ENCODE assay signal across 29 cellular contexts in genomic region chr17:2860883-2861282, GRCh38.
DNase-seq lines count a peak whose midpoint lies in the region; ATAC-seq, FAIRE-seq and TF ChIP-seq lines count a peak whose summit lies in the region.
"Had no signal": no experiment of that assay in that cellular context is flagged by ENCODE, and none has a peak within 500 bp of the region (broad histone marks: within the 10 kb centered on the region; RNA-seq: fewer than 3 reads in every experiment).

No MANE protein-coding gene starts in this region.

- H3K27me3 ChIP-seq in K562 (ENCODE audit: control insufficient read depth in 2 of 2, insufficient read depth in 2 of 2, low read length in 2 of 2) = peaks cover 0 to 33% of the 10 kb centered on the region in 2 experiments; a peak in 2 of 5 replicates

- no peak for TF ChIP-seq POLR2A in K562 (conservative IDR thresholded peaks at IDR 0.05)

- peaks cover 19% of the 10 kb centered on the region for H3K9me3 Mint-ChIP-seq in glutamatergic neuron (ENCODE audit: unreplicated experiment)
- H3K9me3 Mint-ChIP-seq in type B pancreatic cell = no peaks in the 10 kb centered on the region
- H3K9me3 Mint-ChIP-seq: CD8-positive, alpha-beta T cell; HFFc6 had no signal

- H3K4me1 Mint-ChIP-seq in glutamatergic neuron (ENCODE audit: low read depth, unreplicated experiment) (peaks cover 62% of the 10 kb centered on the region), type B pancreatic cell (ENCODE audit: unreplicated experiment) (peaks cover 7% of the 10 kb centered on the region)
- H3K4me1 Mint-ChIP-seq: B cell had no signal

- POLR2A ChIA-PET in K562 (lab: Yijun Ruan, JAX) = no interaction called here

- H3K36me3 ChIP-seq in K562 (ENCODE audit: control insufficient read depth, insufficient read depth, low read length) = no peaks in the 10 kb centered on the region

- no peak overlapping the region for H3K27ac ChIP-seq in K562 (ENCODE audit: extremely low read depth, low read depth, low read length)

- no TSS peak for BruUV-seq in K562 (replicated peaks; lab: Mats Ljungman, UMichigan)

- no peaks in the 10 kb centered on the region for H3K9me1 ChIP-seq in K562 (ENCODE audit: control insufficient read depth, insufficient read depth, low read length)

- peak; percentile 33 for FAIRE-seq in HTR-8/SVneo (lab: Jason Lieb, UNC)
- FAIRE-seq in K562 (lab: Jason Lieb, UNC) = no peak
- FAIRE-seq: GM12891, HepG2, RCC 7860 had no signal

- no peaks in the 10 kb centered on the region for H3K79me2 ChIP-seq in K562 (ENCODE audit: control insufficient read depth, insufficient read depth, low read length)

- no peak overlapping the region for H3K4me3 ChIP-seq in K562

- 0% methylated on average over 10 of the region's 11 CpGs for WGBS in K562 (ENCODE audit: insufficient coverage, low coverage, missing lambda C conversion rate)

- H3K36me3 Mint-ChIP-seq in glutamatergic neuron (ENCODE audit: unreplicated experiment) = no peaks in the 10 kb centered on the region
- peaks cover 5% of the 10 kb centered on the region for H3K36me3 Mint-ChIP-seq in type B pancreatic cell

- no peaks in the 10 kb centered on the region for H3K4me1 ChIP-seq in K562 (replicated peaks in 1 of 2; ENCODE audit: control insufficient read depth in 2 of 2, insufficient read depth in 2 of 2, low read length in 2 of 2)

- peak overlapping the region; percentile 94 for H3K27ac Mint-ChIP-seq in glutamatergic neuron (ENCODE audit: unreplicated experiment)
- peak overlapping the region; percentile 55 for H3K27ac Mint-ChIP-seq in type B pancreatic cell
- H3K27ac Mint-ChIP-seq: B cell; CD8-positive, alpha-beta T cell; HFFc6 had no signal

- no peak for TF ChIP-seq EP300 in K562 (IDR thresholded peaks at IDR 0.05; ENCODE audit: low read length)

- TF ChIP-seq RAD21 in K562 (CRISPR knock-in tag; conservative IDR thresholded peaks at IDR 0.05 in 1 of 2, IDR thresholded peaks at IDR 0.05 in 1 of 2) = no peak

- in situ Hi-C loops in K562 (cut with MboI) = no loop called here

- DNase-seq in HTR-8/SVneo (ENCODE audit: insufficient read length, low spot score) (no peak), K562 (ENCODE audit: extremely low read depth in 1 of 4, low spot score in 3 of 4) (no peak), glutamatergic neuron (no peak), type B pancreatic cell (ENCODE audit: extremely low spot score, unreplicated experiment) (no peak), DMS153 (lab: John Stamatoyannopoulos, UW) (no peak), GOT3 (lab: John Stamatoyannopoulos, UW) (no peak)
- DNase-seq: Caco-2; CD8-positive, alpha-beta T cell; DMS79; EL; GDM1; H7; HFFc6; Kasumi-1; MV-4-11; NCI-H1105; NCI-H1436 treated with DMSO at 0.1 percent for 48 hours; NCI-H187 treated with DMSO at 0.1 percent for 48 hours; NCI-H2107; NCI-H446; NCI-H524 treated with DMSO at 0.1 percent for 48 hours; NCI-H774; SK-N-SH; SW 1271 had no signal

- H2AFZ ChIP-seq in K562 (ENCODE audit: low read depth, low read length) = no peak overlapping the region

- H3K9me3 ChIP-seq in K562 (replicated peaks; ENCODE audit: control insufficient read depth, insufficient read depth, low read depth, low read length) = no peaks in the 10 kb centered on the region
- H3K9me3 ChIP-seq: Caco-2, SK-N-SH had no signal

- intact Hi-C loops in K562 (cut with micrococcal nuclease) = no loop called here

- ATAC-seq in K562 (no peak), HG02623 (IDR thresholded peaks at IDR 0.05; ENCODE audit: unreplicated experiment) (no peak)
- ATAC-seq: CD8-positive, alpha-beta T cell; HepG2 had no signal

- CTCF ChIA-PET in K562 (lab: Yijun Ruan, JAX; ENCODE audit: low intra/inter-chr PET ratio) = no interaction called here

- H3K9ac ChIP-seq in K562 (ENCODE audit: insufficient read depth in 1 of 2, low read depth in 2 of 2, low read length in 2 of 2) = no peak overlapping the region
- H3K9ac ChIP-seq: SK-N-SH had no signal

- H3K27me3 Mint-ChIP-seq in glutamatergic neuron (ENCODE audit: unreplicated experiment) = peaks cover 7% of the 10 kb centered on the region
- H3K27me3 Mint-ChIP-seq in type B pancreatic cell = peaks cover 15% of the 10 kb centered on the region

- H4K20me1 ChIP-seq in K562 (replicated peaks; ENCODE audit: control insufficient read depth, insufficient read depth, low read length) = no peaks in the 10 kb centered on the region

- TF ChIP-seq CTCF in K562 (IDR thresholded peaks at IDR 0.05 in 2 of 3, conservative IDR thresholded peaks at IDR 0.05 in 1 of 3; ENCODE audit: insufficient read depth in 2 of 3, low read depth in 1 of 3, low read length in 3 of 3) (no peak), glutamatergic neuron (IDR thresholded peaks at IDR 0.05; ENCODE audit: partially characterized antibody, unreplicated experiment) (no peak), type B pancreatic cell (conservative IDR thresholded peaks at IDR 0.05) (no peak)

- H3K4me3 Mint-ChIP-seq in glutamatergic neuron (ENCODE audit: unreplicated experiment) (peak overlapping the region; percentile 71), type B pancreatic cell (peak overlapping the region; percentile 21)
- H3K4me3 Mint-ChIP-seq: B cell; CD8-positive, alpha-beta T cell; HFFc6 had no signal

- H3K4me2 ChIP-seq in K562 (ENCODE audit: insufficient read depth, low read length) = no peak overlapping the region
- H3K4me2 ChIP-seq: SK-N-SH had no signal

TF ChIP-seq in K562, 482 proteins besides CTCF, POLR2A, EP300 and RAD21:
- TF ChIP-seq RBM25 (IDR thresholded peaks at IDR 0.05; ENCODE audit: low read depth, low read length, severe bottlenecking) (peak; percentile 20), ASH1L (IDR thresholded peaks at IDR 0.05; ENCODE audit: borderline replicate concordance, low read depth, partially characterized antibody) (no peak), ZNF584 (CRISPR knock-in tag; IDR thresholded peaks at IDR 0.05; ENCODE audit: low read depth) (no peak)
